ENCODE assay signal across 31 cellular contexts in genomic region chr1:4959216-4959615, GRCh38.
DNase-seq lines count a peak whose midpoint lies in the region; ATAC-seq and TF ChIP-seq lines count a peak whose summit lies in the region.
"Had no signal": no experiment of that assay in that cellular context is flagged by ENCODE, and none has a peak within 500 bp of the region (broad histone marks: within the 10 kb centered on the region; RNA-seq: fewer than 3 reads in every experiment).

No MANE protein-coding gene starts in this region.

- peak; percentile 65 for DNase-seq in mesenteric fat pad (ENCODE audit: low spot score)
- peak; percentile 42 for DNase-seq in posterior vena cava (ENCODE audit: low spot score)
- peak; percentile 32 for DNase-seq in upper lobe of right lung
- DNase-seq in uterus: no peak
- DNase-seq in Karpas-422: no peak
- DNase-seq: 8988T; ACHN; AML-193; BE2C; C1 segment of cervical spinal cord; Caco-2; Calu3; CD4-positive, alpha-beta memory T cell; CD4-positive, alpha-beta T cell; CD4-positive, CD25-positive, alpha-beta regulatory T cell; CD8-positive, alpha-beta memory T cell; CD8-positive, alpha-beta T cell; COR-L47; DMS 273 treated with DMSO at 0.1 percent for 48 hours; DMS153; DMS53; DMS79; DMS79 treated with DMSO at 0.1 percent for 48 hours; DND-41; EL had no signal

- no peaks in the 10 kb centered on the region for H3K9me3 ChIP-seq in upper lobe of right lung
- no peaks in the 10 kb centered on the region for H3K9me3 ChIP-seq in uterus
- H3K9me3 ChIP-seq in Karpas-422 (ENCODE audit: low read length): peaks cover 6% of the 10 kb centered on the region; the same call in 1 of the 2 replicates
- H3K9me3 ChIP-seq: A549, BE2C, Caco-2 had no signal

- no peak overlapping the region for H2AFZ ChIP-seq in Karpas-422 (ENCODE audit: low read length)

- no peak for ATAC-seq in upper lobe of right lung
- no peak for ATAC-seq in GM18502 (IDR thresholded peaks at IDR 0.05; ENCODE audit: poor library complexity, unreplicated experiment)
- ATAC-seq: A549; CD8-positive, alpha-beta T cell had no signal

- no peak overlapping the region for H3K27ac ChIP-seq in upper lobe of right lung
- H3K27ac ChIP-seq in uterus: no peak overlapping the region
- H3K27ac ChIP-seq in Karpas-422 (ENCODE audit: low read length): no peak overlapping the region
- H3K27ac ChIP-seq: 22Rv1; A549; BLaER1; BLaER1 treated with 17β-estradiol and CSF1 and Interleukin-3, amounts not matched to agents 10 nM and 100 nM; C4-2B had no signal

- no peaks in the 10 kb centered on the region for H3K36me3 ChIP-seq in upper lobe of right lung
- no peaks in the 10 kb centered on the region for H3K36me3 ChIP-seq in uterus
- H3K36me3 ChIP-seq in Karpas-422 (ENCODE audit: insufficient read depth, low read length): no peaks in the 10 kb centered on the region
- H3K36me3 ChIP-seq: BE2C; BLaER1; BLaER1 treated with 17β-estradiol and CSF1 and Interleukin-3, amounts not matched to agents 10 nM and 100 nM had no signal

- TF ChIP-seq CTCF in upper lobe of right lung (IDR thresholded peaks at IDR 0.05) (no peak), uterus (IDR thresholded peaks at IDR 0.05) (no peak)

- H3K9ac ChIP-seq in Karpas-422 (ENCODE audit: low read length): no peak overlapping the region
- H3K9ac ChIP-seq: BLaER1; BLaER1 treated with 17β-estradiol and CSF1 and Interleukin-3, amounts not matched to agents 10 nM and 100 nM had no signal

- no peak for TF ChIP-seq POLR2A in uterus (IDR thresholded peaks at IDR 0.05)

- H3K4me3 ChIP-seq in upper lobe of right lung (no peak overlapping the region), uterus (no peak overlapping the region), Karpas-422 (ENCODE audit: low read length) (no peak overlapping the region)
- H3K4me3 ChIP-seq: A549; BLaER1; BLaER1 treated with 17β-estradiol and CSF1 and Interleukin-3, amounts not matched to agents 10 nM and 100 nM had no signal

- no peaks in the 10 kb centered on the region for H3K79me2 ChIP-seq in Karpas-422 (ENCODE audit: low read length)

- H4K20me1 ChIP-seq in Karpas-422 (ENCODE audit: insufficient read depth, low read depth, low read length): no peaks in the 10 kb centered on the region
- H4K20me1 ChIP-seq: BLaER1; BLaER1 treated with 17β-estradiol and CSF1 and Interleukin-3, amounts not matched to agents 10 nM and 100 nM had no signal

- H3K4me2 ChIP-seq in Karpas-422 (ENCODE audit: low read depth, low read length, poor library complexity, severe bottlenecking): no peak overlapping the region
- H3K4me2 ChIP-seq: A549; BLaER1; BLaER1 treated with 17β-estradiol and CSF1 and Interleukin-3, amounts not matched to agents 10 nM and 100 nM had no signal

- H3K27me3 ChIP-seq in upper lobe of right lung (no peaks in the 10 kb centered on the region), uterus (no peaks in the 10 kb centered on the region), Karpas-422 (ENCODE audit: low read length) (peaks cover 4% of the 10 kb centered on the region; the same call in 1 of the 2 replicates)
- H3K27me3 ChIP-seq: BE2C; BLaER1; BLaER1 treated with 17β-estradiol and CSF1 and Interleukin-3, amounts not matched to agents 10 nM and 100 nM had no signal

- no peaks in the 10 kb centered on the region for H3K4me1 ChIP-seq in upper lobe of right lung
- no peaks in the 10 kb centered on the region for H3K4me1 ChIP-seq in uterus
- no peaks in the 10 kb centered on the region for H3K4me1 ChIP-seq in Karpas-422 (ENCODE audit: low read length)
- H3K4me1 ChIP-seq: BE2C, BLaER1, Caco-2 had no signal

- intact Hi-C loops in posterior vena cava (cut with DNase I): no loop called here
- intact Hi-C loops in upper lobe of right lung (cut with DNase I): no loop called here
- intact Hi-C loops in uterus (cut with DNase I; ENCODE audit: low total_unique reads): no loop called here

- H3K9me2 ChIP-seq in Karpas-422 (replicated peaks; ENCODE audit: insufficient read depth, low read length): no peaks in the 10 kb centered on the region

Comparison
In these comparisons a context has a peak if more than half of its experiments do, and no peak if none do; other contexts are left out.
1. DNase-seq: peak in mesenteric fat pad (single experiment), posterior vena cava (single experiment) and upper lobe of right lung (single experiment); none in uterus (0 of 2) and Karpas-422 (single experiment).